In the genomic region with DNA sequence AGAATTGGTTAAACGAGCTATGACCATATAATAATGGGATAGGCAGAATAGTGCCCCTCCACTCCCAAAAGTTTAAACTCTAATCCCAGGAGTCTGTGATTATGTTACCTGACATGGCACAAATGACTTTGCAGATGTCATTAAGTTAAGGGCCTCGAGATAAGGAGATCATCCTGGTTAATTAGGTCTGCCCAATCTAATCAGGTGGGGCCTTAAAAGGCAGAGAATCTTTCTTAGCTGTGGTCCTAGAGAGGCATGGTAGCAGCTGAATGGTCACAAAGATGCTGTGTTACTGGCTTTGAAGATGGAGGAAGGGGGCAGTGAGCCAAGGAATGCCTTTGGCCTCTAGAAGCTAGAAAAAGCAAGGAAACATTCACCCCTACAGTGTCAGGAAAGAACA, we compare ENCODE assay signal across 23 cellular contexts. TPM values are rescaled to one million over a fixed set of nuclear protein-coding genes. Genes with fewer than 3 reads are reported as not detected.
DNase-seq lines count a peak whose midpoint lies in the region; ATAC-seq, FAIRE-seq and TF ChIP-seq lines count a peak whose summit lies in the region.
"Had no signal": no experiment of that assay in that cellular context is flagged by ENCODE, and none has a peak within 500 bp of the region (broad histone marks: within the 10 kb centered on the region; RNA-seq: fewer than 3 reads in every experiment).

No MANE protein-coding gene starts in this region.

- no peak overlapping the region for H3K9ac ChIP-seq in mesendoderm (ENCODE audit: low read length)
- H3K9ac ChIP-seq: BLaER1 had no signal

- no peak overlapping the region for H3K23ac ChIP-seq in mesendoderm (ENCODE audit: low read length)

- H3K4me2 ChIP-seq in mesendoderm (ENCODE audit: low read length): no peak overlapping the region
- H3K4me2 ChIP-seq: BLaER1, GM23338 had no signal

- no peaks in the 10 kb centered on the region for H3K36me3 Mint-ChIP-seq in activated CD4-positive, alpha-beta T cell treated with anti-CD3 and anti-CD28 coated beads, Interleukin-2, amount 10 ng/mL, durations not matched to agents 24 days and 14 days (ENCODE audit: low read depth)
- H3K36me3 Mint-ChIP-seq: CD4-positive, CD25-positive, alpha-beta regulatory T cell; CD8-positive, alpha-beta T cell had no signal

- no peak overlapping the region for H3K27ac ChIP-seq in mesendoderm (ENCODE audit: low read depth, low read length)
- H3K27ac ChIP-seq: 22Rv1, BLaER1, C4-2B had no signal

- H3K4me1 ChIP-seq in mesendoderm (ENCODE audit: control insufficient read depth, low read depth, low read length): no peaks in the 10 kb centered on the region
- H3K4me1 ChIP-seq: BLaER1, Caco-2 had no signal

- no peak overlapping the region for H3K56ac ChIP-seq in mesendoderm (ENCODE audit: low read length)

- H3K27ac Mint-ChIP-seq in activated CD4-positive, alpha-beta T cell treated with anti-CD3 and anti-CD28 coated beads, Interleukin-2, amount 10 ng/mL, durations not matched to agents 24 days and 14 days: no peak overlapping the region
- H3K27ac Mint-ChIP-seq: B cell; CD4-positive, CD25-positive, alpha-beta regulatory T cell; CD8-positive, alpha-beta T cell; GM23338; HFFc6 had no signal

- no peak overlapping the region for H3K4me3 Mint-ChIP-seq in activated CD4-positive, alpha-beta T cell treated with anti-CD3 and anti-CD28 coated beads, Interleukin-2, amount 10 ng/mL, durations not matched to agents 24 days and 14 days
- H3K4me3 Mint-ChIP-seq: B cell; CD4-positive, CD25-positive, alpha-beta regulatory T cell; CD8-positive, alpha-beta T cell; GM23338; HFFc6 had no signal

- H3K27me3 ChIP-seq in bronchial epithelial cell (ENCODE audit: control insufficient read depth, insufficient read depth, low read length): no peaks in the 10 kb centered on the region
- no peaks in the 10 kb centered on the region for H3K27me3 ChIP-seq in mesendoderm (ENCODE audit: insufficient read depth, low read length, poor library complexity)
- H3K27me3 ChIP-seq: BLaER1 had no signal

- H3K4me1 Mint-ChIP-seq in activated CD4-positive, alpha-beta T cell treated with anti-CD3 and anti-CD28 coated beads, Interleukin-2, amount 10 ng/mL, durations not matched to agents 24 days and 14 days: no peaks in the 10 kb centered on the region
- H3K4me1 Mint-ChIP-seq: B cell; CD4-positive, CD25-positive, alpha-beta regulatory T cell had no signal

- no peak overlapping the region for H2AK5ac ChIP-seq in mesendoderm (ENCODE audit: low read length)

- H3K27me3 Mint-ChIP-seq in activated CD4-positive, alpha-beta T cell treated with anti-CD3 and anti-CD28 coated beads, Interleukin-2, amount 10 ng/mL, durations not matched to agents 24 days and 14 days: peaks cover 2% of the 10 kb centered on the region
- H3K27me3 Mint-ChIP-seq: CD4-positive, CD25-positive, alpha-beta regulatory T cell had no signal

- H3K18ac ChIP-seq in mesendoderm (ENCODE audit: low read length): no peak overlapping the region

- H2BK15ac ChIP-seq in mesendoderm (replicated peaks; ENCODE audit: low read depth): no peak overlapping the region

- H2BK5ac ChIP-seq in mesendoderm (ENCODE audit: low read length): no peak overlapping the region

- H2BK120ac ChIP-seq in mesendoderm (ENCODE audit: low read depth, low read length): no peak overlapping the region

- H3K79me2 ChIP-seq in mesendoderm (ENCODE audit: control insufficient read depth, insufficient read depth, low read length): no peaks in the 10 kb centered on the region

- no peaks in the 10 kb centered on the region for H3K9me3 Mint-ChIP-seq in activated CD4-positive, alpha-beta T cell treated with anti-CD3 and anti-CD28 coated beads, Interleukin-2, amount 10 ng/mL, durations not matched to agents 24 days and 14 days
- H3K9me3 Mint-ChIP-seq: CD8-positive, alpha-beta T cell; HFFc6 had no signal

- WGBS in mesendoderm (ENCODE audit: extremely low coverage, insufficient coverage, low lambda C conversion rate): no CpG with 5 or more reads among the region's 2 CpGs

- H3K4me3 ChIP-seq in bronchial epithelial cell (ENCODE audit: low read depth, low read length) (no peak overlapping the region), mesendoderm (ENCODE audit: low read length) (no peak overlapping the region)
- H3K4me3 ChIP-seq: BLaER1, GM12878, GM23338, HAP-1 had no signal

- H3K4ac ChIP-seq in mesendoderm (ENCODE audit: low read depth, low read length): no peak overlapping the region

- H3K36me3 ChIP-seq in bronchial epithelial cell (ENCODE audit: control insufficient read depth, insufficient read depth, low read length) (no peaks in the 10 kb centered on the region), mesendoderm (ENCODE audit: control insufficient read depth, insufficient read depth, low read length) (no peaks in the 10 kb centered on the region)
- H3K36me3 ChIP-seq: BLaER1, HAP-1 had no signal

- TF ChIP-seq CTCF in bronchial epithelial cell (IDR thresholded peaks at IDR 0.05; ENCODE audit: insufficient read depth, low read length, severe bottlenecking): no peak

- ATAC-seq in Right ventricle myocardium superior (ENCODE audit: poor library complexity): no peak
- ATAC-seq: CD8-positive, alpha-beta T cell; GM12878; GM23338 had no signal

- H4K5ac ChIP-seq in mesendoderm (ENCODE audit: low read length): no peak overlapping the region

- no peaks in the 10 kb centered on the region for H3K79me1 ChIP-seq in mesendoderm (ENCODE audit: low read length)

- peak; percentile 20 for DNase-seq in activated CD4-positive, alpha-beta T cell treated with anti-CD3 and anti-CD28 coated beads, Interleukin-2, amount 10 ng/mL, durations not matched to agents 24 days and 14 days
- no peak for DNase-seq in activated CD4-positive, alpha-beta T cell treated with anti-CD3 and anti-CD28 coated beads, Interleukin-2, amount 50 U/mL, for 1 hour
- no peak for DNase-seq in bronchial epithelial cell (ENCODE audit: low read depth)
- DNase-seq in mesendoderm: peak; percentile 66
- no peak for DNase-seq in D341Med (ENCODE audit: low spot score)
- DNase-seq in Right ventricle myocardium superior: no peak
- DNase-seq: Caco-2; CD4-positive, CD25-positive, alpha-beta regulatory T cell; CD8-positive, alpha-beta T cell; DMS153; DMS79; EL; GDM1; HFFc6 had no signal

- intact Hi-C loops in activated CD4-positive, alpha-beta T cell treated with anti-CD3 and anti-CD28 coated beads, Interleukin-2, amount 10 ng/mL, durations not matched to agents 24 days and 14 days (cut with micrococcal nuclease): no loop called here
- intact Hi-C loops in Right ventricle myocardium superior (cut with DNase I): no loop called here

- FAIRE-seq in bronchial epithelial cell (lab: Jason Lieb, UNC): peak; percentile 28
- FAIRE-seq: GM12878, GM19239, H54 had no signal

- no peak overlapping the region for H4K8ac ChIP-seq in mesendoderm (ENCODE audit: low read depth, low read length)

RNA-seq across cellular contexts. Expression of a gene that starts 31.1 kb away (rescaled TPM):
- not detected in 2 replicates for total RNA-seq in activated CD4-positive, alpha-beta T cell treated with anti-CD3 and anti-CD28 coated beads, Interleukin-2, amount 10 ng/mL, durations not matched to agents 24 days and 14 days
- total RNA-seq in bronchial epithelial cell: not detected in 2 replicates
- 1.2 TPM for polyA plus RNA-seq in mesendoderm (2013, experiment 1 of 2)
- polyA plus RNA-seq in mesendoderm (2013, experiment 2 of 2): 1.4 TPM
- total RNA-seq in Right ventricle myocardium superior: 0.11 TPM
- total RNA-seq: CD4-positive, CD25-positive, alpha-beta regulatory T cell had no signal

Comparison
In these comparisons a context has a peak if more than half of its experiments do, and no peak if none do; other contexts are left out.
1. DNase-seq: peak in activated CD4-positive, alpha-beta T cell treated with anti-CD3 and anti-CD28 coated beads, Interleukin-2, amount 10 ng/mL, durations not matched to agents 24 days and 14 days (single experiment) and mesendoderm (single experiment); none in activated CD4-positive, alpha-beta T cell treated with anti-CD3 and anti-CD28 coated beads, Interleukin-2, amount 50 U/mL, for 1 hour (single experiment), bronchial epithelial cell (single experiment), D341Med (single experiment) and Right ventricle myocardium superior (single experiment).